ENCODE assay signal across 7 cellular contexts in genomic region chr15:80153900-80154299, GRCh38. TPM values are rescaled to one million over a fixed set of nuclear protein-coding genes. Genes with fewer than 3 reads are reported as not detected.
A peak's percentile ranks its signal among the peaks of the same experiment; 100 is the strongest.
DNase-seq lines count a peak whose midpoint lies in the region; ATAC-seq, FAIRE-seq and TF ChIP-seq lines count a peak whose summit lies in the region.

No MANE protein-coding gene starts in this region.

- H3K36me3 ChIP-seq in esophagus muscularis mucosa (peaks cover 0 to 12% (median 7%) of the 10 kb centered on the region in 4 donors), smooth muscle cell (ENCODE audit: low read depth) (no peaks in the 10 kb centered on the region)

- peak overlapping the region; percentile 84 for H3K9ac ChIP-seq in smooth muscle cell (ENCODE audit: low read depth)

- no peak for ATAC-seq in HG02642 (IDR thresholded peaks at IDR 0.05; ENCODE audit: poor library complexity, unreplicated experiment)

- H3K4me1 ChIP-seq in esophagus muscularis mucosa (peaks cover 10 to 34% (median 20%) of the 10 kb centered on the region in 4 donors), smooth muscle cell (ENCODE audit: low read depth) (peaks cover 15% of the 10 kb centered on the region)

- 70% methylated on average over 3 of the region's 4 CpGs for WGBS in esophagus muscularis mucosa
- 70% methylated on average over 4 of the region's 4 CpGs for WGBS in smooth muscle cell (ENCODE audit: low lambda C conversion rate)

- TF ChIP-seq POLR2A in GM12892 (IDR thresholded peaks at IDR 0.05; ENCODE audit: low read depth, low read length) (no peak), esophagus muscularis mucosa (IDR thresholded peaks at IDR 0.05; ENCODE audit: low read depth) (no peak)

- intact Hi-C loops in esophagus muscularis mucosa (cut with DNase I): loop anchor here (2.0 kb wide), 2 partner anchors 95 to 229 kb away; partner anchors contain the start of gene ZFAND6

- no peak for TF ChIP-seq CTCF in esophagus muscularis mucosa (IDR thresholded peaks at IDR 0.05)
- no peak for TF ChIP-seq CTCF in smooth muscle cell (IDR thresholded peaks at IDR 0.05; ENCODE audit: borderline replicate concordance, insufficient read depth, poor library complexity, severe bottlenecking)

- no peaks in the 10 kb centered on the region for H3K79me2 ChIP-seq in smooth muscle cell (ENCODE audit: low read depth)

- no peaks in the 10 kb centered on the region for H4K20me1 ChIP-seq in smooth muscle cell (ENCODE audit: low read depth)

- H3K4me3 ChIP-seq in esophagus muscularis mucosa (peak overlapping the region in 3 of 4 donors; percentile 75 to 89 (median 83)), smooth muscle cell (peak overlapping the region; percentile 89)

- FAIRE-seq in GM12892 (lab: Jason Lieb, UNC): peak; percentile 21

- H2AFZ ChIP-seq in smooth muscle cell (ENCODE audit: low read depth): no peak overlapping the region

- H3K9me3 ChIP-seq in esophagus muscularis mucosa: no peaks in the 10 kb centered on the region
- no peaks in the 10 kb centered on the region for H3K9me3 ChIP-seq in smooth muscle cell (replicated peaks; ENCODE audit: low read depth)

- peak overlapping the region; percentile 86 for H3K4me2 ChIP-seq in smooth muscle cell

- H3F3A ChIP-seq in smooth muscle cell (ENCODE audit: low read depth): peaks cover 13% of the 10 kb centered on the region

- DNase-seq in GM12892 (ENCODE audit: insufficient read length) (no peak), RPMI7951 (ENCODE audit: low read depth) (peak; percentile 61), esophagus muscularis mucosa (ENCODE audit: extremely low spot score) (no peak), smooth muscle cell (lab: John Stamatoyannopoulos, UW; ENCODE audit: unreplicated experiment) (no peak), caudate nucleus (lab: John Stamatoyannopoulos, UW) (no peak)
- DNase-seq in activated CD8-positive, alpha-beta memory T cell treated with anti-CD3 and anti-CD28 coated beads for 24 hours: no peak

- TF ChIP-seq EP300 in esophagus muscularis mucosa (IDR thresholded peaks at IDR 0.05): no peak

- H3K27ac ChIP-seq in esophagus muscularis mucosa (replicated peaks in 1 of 4) (peak overlapping the region in 3 of 4 donors; percentile 84 to 86 (median 86)), smooth muscle cell (ENCODE audit: low read depth) (peak overlapping the region; percentile 69), caudate nucleus (ENCODE audit: low read depth, low read length) (no peak overlapping the region)

- H3K27me3 ChIP-seq in esophagus muscularis mucosa (no peaks in the 10 kb centered on the region), smooth muscle cell (ENCODE audit: low read depth) (no peaks in the 10 kb centered on the region)

RNA-seq across cellular contexts. Expression of gene FAH, which starts 1.1 kb away (rescaled TPM):
- 41.9 TPM for polyA plus RNA-seq in GM12892 (2012; ENCODE audit: missing spikeins)
- total RNA-seq in RPMI7951 (2014; rRNA removed; shearing (Covaris generic)): 162 and 172 TPM in 2 replicates
- total RNA-seq in esophagus muscularis mucosa (10 to 100 TPM; 11.1 to 15.0 (median 14.0) TPM), smooth muscle cell (18.3 and 26.8 TPM in 2 replicates)
- polyA plus RNA-seq in smooth muscle cell: 36.7 and 43.5 TPM in 2 replicates
